In the genomic region with DNA sequence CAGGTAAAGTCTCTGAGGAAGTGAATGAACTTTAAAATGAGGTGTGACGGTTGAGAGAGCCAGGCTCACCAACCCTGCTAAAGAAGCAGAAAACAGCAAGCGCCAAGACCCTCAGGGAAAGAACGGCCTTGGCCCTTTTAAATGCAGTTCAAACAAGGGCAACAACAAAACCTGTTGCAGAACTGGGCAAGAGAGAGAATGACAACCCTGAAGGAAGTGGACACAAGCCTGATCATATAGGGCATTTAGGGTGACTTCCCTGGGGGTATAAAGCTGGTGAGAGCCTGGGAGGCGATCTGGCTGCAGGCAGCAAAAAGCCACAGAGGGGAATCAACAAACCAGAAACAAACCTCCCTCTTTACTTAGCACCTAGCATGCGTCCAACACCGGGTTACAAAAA, we compare ENCODE assay signal across 8 cellular contexts. TPM values are rescaled to one million over a fixed set of nuclear protein-coding genes. Genes with fewer than 3 reads are reported as not detected.
DNase-seq lines count a peak whose midpoint lies in the region; ATAC-seq and TF ChIP-seq lines count a peak whose summit lies in the region.

No MANE protein-coding gene starts in this region.

- H3K9me3 Mint-ChIP-seq in T-helper 1 cell treated with Interleukin-12 subunit alpha and Interleukin-12 subunit beta and Interleukin-4 antibody, amounts not matched to agents 30 μg/mL and 1 μg/mL, for 36 hours: no peaks in the 10 kb centered on the region
- peaks cover 2% of the 10 kb centered on the region for H3K9me3 Mint-ChIP-seq in activated naive CD8-positive, alpha-beta T cell treated with anti-CD3 and anti-CD28 coated beads, Interleukin-2, amount 10 ng/mL, durations not matched to agents 7 days and 5 days

- peak overlapping the region; percentile 93 for H3K4me3 Mint-ChIP-seq in T-helper 1 cell treated with Interleukin-12 subunit alpha and Interleukin-12 subunit beta and Interleukin-4 antibody, amounts not matched to agents 30 μg/mL and 1 μg/mL, for 36 hours
- peak overlapping the region; percentile 92 for H3K4me3 Mint-ChIP-seq in activated naive CD8-positive, alpha-beta T cell treated with anti-CD3 and anti-CD28 coated beads, Interleukin-2, amount 10 ng/mL, durations not matched to agents 7 days and 5 days

- no peak for ATAC-seq in activated naive CD8-positive, alpha-beta T cell treated with anti-CD3 and anti-CD28 coated beads, Interleukin-2, amount 10 ng/mL, durations not matched to agents 7 days and 5 days (ENCODE audit: low read depth)
- ATAC-seq in GM19324 (IDR thresholded peaks at IDR 0.05; ENCODE audit: low FRiP score, unreplicated experiment): no peak

- H3K36me3 ChIP-seq in kidney epithelial cell (ENCODE audit: control insufficient read depth, insufficient read depth, low read length): no peaks in the 10 kb centered on the region

- no peaks in the 10 kb centered on the region for H3K27me3 Mint-ChIP-seq in T-helper 1 cell treated with Interleukin-12 subunit alpha and Interleukin-12 subunit beta and Interleukin-4 antibody, amounts not matched to agents 30 μg/mL and 1 μg/mL, for 36 hours (ENCODE audit: low read depth)
- no peaks in the 10 kb centered on the region for H3K27me3 Mint-ChIP-seq in activated naive CD8-positive, alpha-beta T cell treated with anti-CD3 and anti-CD28 coated beads, Interleukin-2, amount 10 ng/mL, durations not matched to agents 7 days and 5 days

- peak overlapping the region; percentile 93 for H3K4me3 ChIP-seq in kidney epithelial cell (ENCODE audit: low read depth, low read length)

- DNase-seq in T-helper 1 cell (no peak), kidney epithelial cell (ENCODE audit: low read depth) (no peak), substantia nigra (lab: John Stamatoyannopoulos, UW) (no peak), NCI-H446 treated with DMSO at 0.1 percent for 48 hours (lab: John Stamatoyannopoulos, UW) (no peak), GF-D8 (lab: John Stamatoyannopoulos, UW) (no peak)
- no peak for DNase-seq in activated naive CD8-positive, alpha-beta T cell treated with anti-CD3 and anti-CD28 coated beads, Interleukin-2, amount 10 ng/mL, durations not matched to agents 7 days and 5 days

- peaks cover 12% of the 10 kb centered on the region for H3K36me3 Mint-ChIP-seq in T-helper 1 cell treated with Interleukin-12 subunit alpha and Interleukin-12 subunit beta and Interleukin-4 antibody, amounts not matched to agents 30 μg/mL and 1 μg/mL, for 36 hours (ENCODE audit: low read depth)
- H3K36me3 Mint-ChIP-seq in activated naive CD8-positive, alpha-beta T cell treated with anti-CD3 and anti-CD28 coated beads, Interleukin-2, amount 10 ng/mL, durations not matched to agents 7 days and 5 days: peaks cover 8% of the 10 kb centered on the region

- peak overlapping the region; percentile 89 for H3K27ac ChIP-seq in substantia nigra (ENCODE audit: low read depth, low read length, poor library complexity, severe bottlenecking)

- H3K27me3 ChIP-seq in kidney epithelial cell (ENCODE audit: control insufficient read depth, insufficient read depth, low read length): no peaks in the 10 kb centered on the region

- POLR2A ChIA-PET in activated naive CD8-positive, alpha-beta T cell treated with anti-CD3 and anti-CD28 coated beads, Interleukin-2, amount 10 ng/mL, durations not matched to agents 7 days and 5 days (lab: Charles Lee): interaction anchor here (1.0 to 1.8 kb wide), 3 partner anchors 15 to 35 kb away, joined by 4 read pairs; no protein-coding TSS in a partner anchor

- peak overlapping the region; percentile 91 for H3K27ac Mint-ChIP-seq in T-helper 1 cell treated with Interleukin-12 subunit alpha and Interleukin-12 subunit beta and Interleukin-4 antibody, amounts not matched to agents 30 μg/mL and 1 μg/mL, for 36 hours
- peak overlapping the region; percentile 91 for H3K27ac Mint-ChIP-seq in activated naive CD8-positive, alpha-beta T cell treated with anti-CD3 and anti-CD28 coated beads, Interleukin-2, amount 10 ng/mL, durations not matched to agents 7 days and 5 days

- H3K4me1 Mint-ChIP-seq in T-helper 1 cell treated with Interleukin-12 subunit alpha and Interleukin-12 subunit beta and Interleukin-4 antibody, amounts not matched to agents 30 μg/mL and 1 μg/mL, for 36 hours (ENCODE audit: low read depth): peaks cover 34% of the 10 kb centered on the region
- peaks cover 23% of the 10 kb centered on the region for H3K4me1 Mint-ChIP-seq in activated naive CD8-positive, alpha-beta T cell treated with anti-CD3 and anti-CD28 coated beads, Interleukin-2, amount 10 ng/mL, durations not matched to agents 7 days and 5 days

- TF ChIP-seq CTCF in kidney epithelial cell (IDR thresholded peaks at IDR 0.05; ENCODE audit: insufficient read depth, low read length, poor library complexity, severe bottlenecking): no peak

RNA-seq across cellular contexts. Expression of a gene that starts 1.0 kb away (rescaled TPM):
- 1 to 10 TPM; 7.8 to 9.7 TPM for total RNA-seq in activated naive CD8-positive, alpha-beta T cell treated with anti-CD3 and anti-CD28 coated beads, Interleukin-2, amount 10 ng/mL, durations not matched to agents 7 days and 5 days
- total RNA-seq in kidney epithelial cell: 25.3 and 31.8 TPM in 2 replicates
